ENCODE assay signal across 20 cellular contexts in genomic region chr12:4615667-4616066, GRCh38. TPM values are rescaled to one million over a fixed set of nuclear protein-coding genes. Genes with fewer than 3 reads are reported as not detected.
DNase-seq lines count a peak whose midpoint lies in the region; ATAC-seq lines count a peak whose summit lies in the region.
"Had no signal": no experiment of that assay in that cellular context is flagged by ENCODE, and none has a peak within 500 bp of the region (broad histone marks: within the 10 kb centered on the region; RNA-seq: fewer than 3 reads in every experiment).

No MANE protein-coding gene starts in this region.

- peak overlapping the region; percentile 30 for H3K27ac Mint-ChIP-seq in activated naive CD4-positive, alpha-beta T cell treated with anti-CD3 and anti-CD28 coated beads, Interleukin-2, amount 50 U/mL, for 24 hours
- H3K27ac Mint-ChIP-seq in activated naive CD4-positive, alpha-beta T cell treated with anti-CD3 and anti-CD28 coated beads for 36 hours = no peak overlapping the region
- H3K27ac Mint-ChIP-seq: CD4-positive, alpha-beta T cell had no signal

- H4K20me1 ChIP-seq in Karpas-422 (ENCODE audit: insufficient read depth, low read depth, low read length) = no peaks in the 10 kb centered on the region

- H3K4me1 ChIP-seq in Karpas-422 (ENCODE audit: low read length) = no peaks in the 10 kb centered on the region
- H3K4me1 ChIP-seq: BE2C, Caco-2, HAP-1 had no signal

- no peak for ATAC-seq in GM18502 (IDR thresholded peaks at IDR 0.05; ENCODE audit: poor library complexity, unreplicated experiment)

- H3K27me3 ChIP-seq in Karpas-422 (ENCODE audit: low read length) = no peaks in the 10 kb centered on the region
- H3K27me3 ChIP-seq: BE2C had no signal

- peaks cover 8% of the 10 kb centered on the region for H3K36me3 Mint-ChIP-seq in activated naive CD4-positive, alpha-beta T cell treated with anti-CD3 and anti-CD28 coated beads, Interleukin-2, amount 50 U/mL, for 24 hours
- H3K36me3 Mint-ChIP-seq in activated naive CD4-positive, alpha-beta T cell treated with anti-CD3 and anti-CD28 coated beads for 36 hours (ENCODE audit: low read depth) = peaks cover 10% of the 10 kb centered on the region

- H3K27ac ChIP-seq in Karpas-422 (ENCODE audit: low read length) = no peak overlapping the region
- H3K27ac ChIP-seq: GM23248, PC-9, RWPE1 had no signal

- no peak overlapping the region for H3K9ac ChIP-seq in Karpas-422 (ENCODE audit: low read length)
- H3K9ac ChIP-seq: GM23248 had no signal

- H2AFZ ChIP-seq in Karpas-422 (ENCODE audit: low read length) = no peak overlapping the region
- H2AFZ ChIP-seq: GM23248, PC-9 had no signal

- H3K9me3 Mint-ChIP-seq in activated naive CD4-positive, alpha-beta T cell treated with anti-CD3 and anti-CD28 coated beads, Interleukin-2, amount 50 U/mL, for 24 hours = no peaks in the 10 kb centered on the region
- H3K9me3 Mint-ChIP-seq in activated naive CD4-positive, alpha-beta T cell treated with anti-CD3 and anti-CD28 coated beads for 36 hours = no peaks in the 10 kb centered on the region
- H3K9me3 Mint-ChIP-seq: CD4-positive, alpha-beta T cell had no signal

- no peaks in the 10 kb centered on the region for H3K4me1 Mint-ChIP-seq in activated naive CD4-positive, alpha-beta T cell treated with anti-CD3 and anti-CD28 coated beads, Interleukin-2, amount 50 U/mL, for 24 hours
- H3K4me1 Mint-ChIP-seq in activated naive CD4-positive, alpha-beta T cell treated with anti-CD3 and anti-CD28 coated beads for 36 hours (ENCODE audit: low read depth) = no peaks in the 10 kb centered on the region

- intact Hi-C loops in activated naive CD4-positive, alpha-beta T cell treated with anti-CD3 and anti-CD28 coated beads for 36 hours (cut with micrococcal nuclease) = no loop called here

- no peaks in the 10 kb centered on the region; the same call in 1 of the 2 replicates for H3K36me3 ChIP-seq in Karpas-422 (ENCODE audit: insufficient read depth, low read length)

- H3K79me2 ChIP-seq in Karpas-422 (ENCODE audit: low read length) = no peaks in the 10 kb centered on the region

- H3K4me3 Mint-ChIP-seq in activated naive CD4-positive, alpha-beta T cell treated with anti-CD3 and anti-CD28 coated beads, Interleukin-2, amount 50 U/mL, for 24 hours = no peak overlapping the region
- H3K4me3 Mint-ChIP-seq in activated naive CD4-positive, alpha-beta T cell treated with anti-CD3 and anti-CD28 coated beads for 36 hours = no peak overlapping the region
- H3K4me3 Mint-ChIP-seq: CD4-positive, alpha-beta T cell had no signal

- H3K27me3 Mint-ChIP-seq in activated naive CD4-positive, alpha-beta T cell treated with anti-CD3 and anti-CD28 coated beads, Interleukin-2, amount 50 U/mL, for 24 hours = no peaks in the 10 kb centered on the region
- no peaks in the 10 kb centered on the region for H3K27me3 Mint-ChIP-seq in activated naive CD4-positive, alpha-beta T cell treated with anti-CD3 and anti-CD28 coated beads for 36 hours (ENCODE audit: low read depth)
- H3K27me3 Mint-ChIP-seq: CD4-positive, alpha-beta T cell had no signal

- DNase-seq in activated naive CD4-positive, alpha-beta T cell treated with anti-CD3 and anti-CD28 coated beads for 36 hours = no peak
- DNase-seq in hypothalamus (lab: John Stamatoyannopoulos, UW) (peak in 26 of 51 donors; percentile 5 to 61 (median 21)), pons (ENCODE audit: low spot score) (peak; percentile 82), Kasumi-1 (lab: John Stamatoyannopoulos, UW) (no peak), Karpas-422 (no peak)
- DNase-seq: BE2C; Caco-2; CD4-positive, alpha-beta T cell; GF-D8; GM23248; NCI-H1092 treated with DMSO at 0.1 percent for 48 hours; NCI-H2081; NCI-H510A; PC-9; SIG-M5 had no signal

- CTCF ChIA-PET in activated naive CD4-positive, alpha-beta T cell treated with anti-CD3 and anti-CD28 coated beads for 36 hours (lab: Charles Lee) = no interaction called here

- no peak overlapping the region for H3K4me2 ChIP-seq in Karpas-422 (ENCODE audit: low read depth, low read length, poor library complexity, severe bottlenecking)
- H3K4me2 ChIP-seq: PC-9 had no signal

- H3K4me3 ChIP-seq in Karpas-422 (ENCODE audit: low read length) = no peak overlapping the region
- H3K4me3 ChIP-seq: GM23248, HAP-1, PC-9 had no signal

- no peaks in the 10 kb centered on the region for H3K9me2 ChIP-seq in Karpas-422 (replicated peaks; ENCODE audit: insufficient read depth, low read length)

- no peaks in the 10 kb centered on the region for H3K9me3 ChIP-seq in Karpas-422 (ENCODE audit: low read length)
- H3K9me3 ChIP-seq: BE2C, Caco-2, HAP-1 had no signal

RNA-seq across cellular contexts. Expression of gene AKAP3, which starts 33.2 kb away (rescaled TPM):
- total RNA-seq in activated naive CD4-positive, alpha-beta T cell treated with anti-CD3 and anti-CD28 coated beads for 36 hours = 1 to 10 TPM; 1.8 to 2.1 TPM
- 0.56 and 0.69 TPM in 2 replicates for total RNA-seq in Karpas-422 (2014; rRNA removed; shearing (Covaris generic); ENCODE audit: low replicate concordance)
- total RNA-seq: A172 had no signal

RNA-seq across cellular contexts. Expression of gene NDUFA9, which starts 33.2 kb away (rescaled TPM):
- 100 to 1,000 TPM; 150 to 160 TPM for total RNA-seq in activated naive CD4-positive, alpha-beta T cell treated with anti-CD3 and anti-CD28 coated beads for 36 hours
- 72.2 and 83.9 TPM in 2 replicates for total RNA-seq in Karpas-422 (2014; rRNA removed; shearing (Covaris generic); ENCODE audit: low replicate concordance)

RNA-seq across cellular contexts. Expression of gene DYRK4, which starts 53.7 kb away (rescaled TPM):
- 10 to 100 TPM; 27.3 to 35.1 TPM for total RNA-seq in activated naive CD4-positive, alpha-beta T cell treated with anti-CD3 and anti-CD28 coated beads for 36 hours
- total RNA-seq in Karpas-422 (2014; rRNA removed; shearing (Covaris generic); ENCODE audit: low replicate concordance) = 27.2 and 44.9 TPM in 2 replicates

Comparison
In these comparisons a context has a peak if more than half of its experiments do, and no peak if none do; other contexts are left out.
1. DNase-seq: peak in hypothalamus (26 of 51) and pons (single experiment); none in activated naive CD4-positive, alpha-beta T cell treated with anti-CD3 and anti-CD28 coated beads for 36 hours (single experiment), Kasumi-1 (0 of 2) and Karpas-422 (single experiment).